ENCODE assay signal across 8 cellular contexts in genomic region chr11:210122-210802, GRCh38. TPM values are rescaled to one million over a fixed set of nuclear protein-coding genes. Genes with fewer than 3 reads are reported as not detected.
DNase-seq lines count a peak whose midpoint lies in the region; ATAC-seq and TF ChIP-seq lines count a peak whose summit lies in the region.

No MANE protein-coding gene starts in this region.

- H3K4me1 Mint-ChIP-seq in progenitor cell of endocrine pancreas (ENCODE audit: low read depth) = peaks cover 12% of the 10 kb centered on the region

- POLR2A ChIA-PET in GM10248 (lab: Yijun Ruan, JAX) = no interaction called here

- peak overlapping the region; percentile 93 for H3K4me3 Mint-ChIP-seq in progenitor cell of endocrine pancreas (ENCODE audit: low read depth)

- ATAC-seq in GM18867 (IDR thresholded peaks at IDR 0.05; ENCODE audit: unreplicated experiment) = no peak

- TF ChIP-seq CTCF in progenitor cell of endocrine pancreas (IDR thresholded peaks at IDR 0.05; ENCODE audit: unreplicated experiment) (no peak), GM10248 (IDR thresholded peaks at IDR 0.05; ENCODE audit: control extremely low read depth, extremely low read depth, low read depth, missing control alignments) (no peak)

- CTCF ChIA-PET in GM10248 (lab: Yijun Ruan, JAX) = no interaction called here

- DNase-seq in ELR (ENCODE audit: low read depth) = peak; percentile 94
- DNase-seq in RPMI7951 (ENCODE audit: low read depth) = peak; percentile 65
- DNase-seq in epidermal melanocyte (ENCODE audit: insufficient read length, low spot score) = peak; percentile 18
- no peak for DNase-seq in progenitor cell of endocrine pancreas (ENCODE audit: low spot score, unreplicated experiment)
- DNase-seq in ureter (ENCODE audit: low spot score) = no peak
- no peak for DNase-seq in MV-4-11 (lab: John Stamatoyannopoulos, UW)
- DNase-seq in GM10248 (ENCODE audit: extremely low spot score) = no peak

- peak overlapping the region; percentile 82 for H3K27ac Mint-ChIP-seq in progenitor cell of endocrine pancreas

- H3K9me3 Mint-ChIP-seq in progenitor cell of endocrine pancreas (ENCODE audit: low read depth) = no peaks in the 10 kb centered on the region

- peaks cover 7% of the 10 kb centered on the region for H3K36me3 Mint-ChIP-seq in progenitor cell of endocrine pancreas (ENCODE audit: insufficient read depth)

- no peaks in the 10 kb centered on the region for H3K27me3 Mint-ChIP-seq in progenitor cell of endocrine pancreas

RNA-seq across cellular contexts. Expression of gene RIC8A, which starts 2.8 kb away (rescaled TPM):
- 75.5 and 91.3 TPM in 2 replicates for total RNA-seq in RPMI7951 (2014; rRNA removed; shearing (Covaris generic))
- total RNA-seq in progenitor cell of endocrine pancreas (83.7 and 88.0 TPM in 2 replicates), ureter (108 TPM)

RNA-seq across cellular contexts. Expression of gene BET1L, which starts 3.1 kb away (rescaled TPM):
- total RNA-seq in RPMI7951 (2014; rRNA removed; shearing (Covaris generic)) = 9.6 and 10.3 TPM in 2 replicates
- total RNA-seq in progenitor cell of endocrine pancreas (46.9 and 49.6 TPM in 2 replicates), ureter (59.9 TPM)

RNA-seq across cellular contexts. Expression of gene SCGB1C1, which starts 17.4 kb away (rescaled TPM):
- total RNA-seq in RPMI7951 (2014; rRNA removed; shearing (Covaris generic)) = not detected in 2 replicates
- total RNA-seq in progenitor cell of endocrine pancreas (not detected in 2 replicates), ureter (not detected)

RNA-seq across cellular contexts. Expression of gene SIRT3, which starts 25.9 kb away (rescaled TPM):
- 7.0 and 7.6 TPM in 2 replicates for total RNA-seq in RPMI7951 (2014; rRNA removed; shearing (Covaris generic))
- total RNA-seq in progenitor cell of endocrine pancreas (27.0 and 29.3 TPM in 2 replicates), ureter (13.9 TPM)

RNA-seq across cellular contexts. Expression of gene PSMD13, which starts 26.5 kb away (rescaled TPM):
- total RNA-seq in RPMI7951 (2014; rRNA removed; shearing (Covaris generic)) = 136 and 173 TPM in 2 replicates
- total RNA-seq in progenitor cell of endocrine pancreas = 100 and 103 TPM in 2 replicates
- 87.5 TPM for total RNA-seq in ureter

Comparison
In these comparisons a context has a peak if more than half of its experiments do, and no peak if none do; other contexts are left out.
1. DNase-seq: peak in ELR (single experiment), RPMI7951 (single experiment) and epidermal melanocyte (single experiment); none in progenitor cell of endocrine pancreas (single experiment), ureter (single experiment), MV-4-11 (single experiment) and GM10248 (single experiment).